In genomic region chr9:136867480-136867879, GRCh38 we compare ENCODE assay signal across 11 cellular contexts. TPM values are rescaled to one million over a fixed set of nuclear protein-coding genes. Genes with fewer than 3 reads are reported as not detected.
DNase-seq lines count a peak whose midpoint lies in the region; ATAC-seq and TF ChIP-seq lines count a peak whose summit lies in the region.
"Had no signal": no experiment of that assay in that cellular context is flagged by ENCODE, and none has a peak within 500 bp of the region (broad histone marks: within the 10 kb centered on the region; RNA-seq: fewer than 3 reads in every experiment).

No MANE protein-coding gene starts in this region.

- H3K9ac ChIP-seq in HCT116 (ENCODE audit: low read length), result no peak overlapping the region

- TF ChIP-seq POLR2A in HCT116 (IDR thresholded peaks at IDR 0.05; ENCODE audit: borderline replicate concordance, extremely low read depth, insufficient read depth, insufficient read length), result no peak

- H4K20me1 ChIP-seq in HCT116 (ENCODE audit: insufficient read depth), result no peaks in the 10 kb centered on the region

- no peaks in the 10 kb centered on the region for H3K9me3 ChIP-seq in CD4-positive, alpha-beta T cell (ENCODE audit: control insufficient read depth, low read length)
- H3K9me3 ChIP-seq in HCT116 (ENCODE audit: control insufficient read depth in 1 of 2, insufficient read depth in 1 of 2, low read depth in 1 of 2, low read length in 2 of 2), result no peaks in the 10 kb centered on the region; a peak in 2 of 4 replicates
- H3K9me3 ChIP-seq: thoracic aorta had no signal

- no peaks in the 10 kb centered on the region for H3K27me3 ChIP-seq in CD4-positive, alpha-beta T cell (ENCODE audit: control insufficient read depth, insufficient read depth, low read length)
- H3K27me3 ChIP-seq in HCT116 (ENCODE audit: insufficient read depth, low read length), result no peaks in the 10 kb centered on the region

- no peak for ATAC-seq in CD4-positive, alpha-beta T cell (ENCODE audit: poor library complexity)
- ATAC-seq in HCT116 (no peak), HG02642 (IDR thresholded peaks at IDR 0.05; ENCODE audit: poor library complexity, unreplicated experiment) (no peak)
- ATAC-seq in activated naive CD8-positive, alpha-beta T cell treated with anti-CD3 and anti-CD28 coated beads, Interleukin-2, amount 10 ng/mL, durations not matched to agents 7 days and 5 days (ENCODE audit: low read depth), result no peak
- no peak for ATAC-seq in natural killer cell treated with Interleukin-12 subunit alpha and Interleukin-12 subunit beta and Interleukin-15 and Interleukin-18, amount 100 ng/mL, for 72 hours

- H3K27me3 Mint-ChIP-seq in CD4-positive, alpha-beta T cell, result no peaks in the 10 kb centered on the region
- H3K27me3 Mint-ChIP-seq in activated naive CD8-positive, alpha-beta T cell treated with anti-CD3 and anti-CD28 coated beads, Interleukin-2, amount 10 ng/mL, durations not matched to agents 7 days and 5 days, result no peaks in the 10 kb centered on the region
- H3K27me3 Mint-ChIP-seq in natural killer cell treated with Interleukin-12 subunit alpha and Interleukin-12 subunit beta and Interleukin-15 and Interleukin-18, amount 100 ng/mL, for 72 hours, result no peaks in the 10 kb centered on the region

- peaks cover 14 to 19% of the 10 kb centered on the region in 2 experiments; a peak in 3 of 4 replicates for H3K36me3 ChIP-seq in HCT116 (ENCODE audit: control insufficient read depth in 1 of 2, insufficient read depth in 2 of 2, low read length in 2 of 2)

- peaks cover 31% of the 10 kb centered on the region for H3K79me2 ChIP-seq in HCT116 (ENCODE audit: insufficient read depth, low read length)

- no peak for DNase-seq in CD4-positive, alpha-beta T cell
- DNase-seq in HCT116 (ENCODE audit: low read depth, low spot score) (no peak), cerebellum (ENCODE audit: low spot score) (no peak), NCI-H2107 (lab: John Stamatoyannopoulos, UW) (no peak)
- DNase-seq in activated naive CD8-positive, alpha-beta T cell treated with anti-CD3 and anti-CD28 coated beads, Interleukin-2, amount 10 ng/mL, durations not matched to agents 7 days and 5 days, result no peak
- DNase-seq in natural killer cell treated with Interleukin-12 subunit alpha and Interleukin-12 subunit beta and Interleukin-15 and Interleukin-18, amount 100 ng/mL, for 72 hours (ENCODE audit: low spot score), result no peak
- DNase-seq: Caco-2, NCI-H1436, NCI-H748 treated with DMSO at 0.1 percent for 48 hours had no signal

- H3K27ac Mint-ChIP-seq in CD4-positive, alpha-beta T cell, result peak overlapping the region; percentile 55
- H3K27ac Mint-ChIP-seq in activated naive CD8-positive, alpha-beta T cell treated with anti-CD3 and anti-CD28 coated beads, Interleukin-2, amount 10 ng/mL, durations not matched to agents 7 days and 5 days, result peak overlapping the region; percentile 16
- H3K27ac Mint-ChIP-seq in natural killer cell treated with Interleukin-12 subunit alpha and Interleukin-12 subunit beta and Interleukin-15 and Interleukin-18, amount 100 ng/mL, for 72 hours, result no peak overlapping the region

- peaks cover 4 to 13% of the 10 kb centered on the region in 2 experiments; a peak in 3 of 4 replicates for H3K4me1 ChIP-seq in HCT116 (ENCODE audit: control insufficient read depth in 1 of 2, insufficient read depth in 2 of 2, low read length in 2 of 2)

- POLR2A ChIA-PET in CD4-positive, alpha-beta T cell (lab: Charles Lee), result interaction anchor here (0.7 kb wide), 1 partner anchor 69 kb away, joined by 3 read pairs; no protein-coding TSS in a partner anchor
- POLR2A ChIA-PET in HCT116 (lab: Charles Lee), result no interaction called here
- POLR2A ChIA-PET in activated naive CD8-positive, alpha-beta T cell treated with anti-CD3 and anti-CD28 coated beads, Interleukin-2, amount 10 ng/mL, durations not matched to agents 7 days and 5 days (lab: Charles Lee), result interaction anchor here (0.6 kb wide), 1 partner anchor 12 kb away, joined by 4 read pairs; no protein-coding TSS in a partner anchor

- no peak overlapping the region for H2AFZ ChIP-seq in HCT116 (ENCODE audit: low read depth, low read length, poor library complexity, severe bottlenecking)

- CTCF ChIA-PET in CD4-positive, alpha-beta T cell (lab: Charles Lee), result no interaction called here
- CTCF ChIA-PET in HCT116 (lab: Charles Lee), result no interaction called here

- no peaks in the 10 kb centered on the region for H3K9me2 ChIP-seq in HCT116 (ENCODE audit: insufficient read depth)

- TF ChIP-seq CTCF in CD4-positive, alpha-beta T cell (IDR thresholded peaks at IDR 0.05), result no peak
- no peak for TF ChIP-seq CTCF in HCT116 (IDR thresholded peaks at IDR 0.05 in 2 of 3, conservative IDR thresholded peaks at IDR 0.05 in 1 of 3; ENCODE audit: borderline replicate concordance in 1 of 3, insufficient read depth in 1 of 3, low read depth in 2 of 3, low read length in 2 of 3)

- peak overlapping the region; percentile 79 for H3K4me2 ChIP-seq in HCT116 (ENCODE audit: low read length)

- TF ChIP-seq RAD21 in HCT116 (IDR thresholded peaks at IDR 0.05; ENCODE audit: low read depth), result no peak

- no TSS peak for BruUV-seq in HCT116 (replicated peaks; lab: Mats Ljungman, UMichigan)

- H3K4me1 Mint-ChIP-seq in CD4-positive, alpha-beta T cell (ENCODE audit: low read depth), result peaks cover 15% of the 10 kb centered on the region
- peaks cover 14% of the 10 kb centered on the region for H3K4me1 Mint-ChIP-seq in activated naive CD8-positive, alpha-beta T cell treated with anti-CD3 and anti-CD28 coated beads, Interleukin-2, amount 10 ng/mL, durations not matched to agents 7 days and 5 days
- H3K4me1 Mint-ChIP-seq in natural killer cell treated with Interleukin-12 subunit alpha and Interleukin-12 subunit beta and Interleukin-15 and Interleukin-18, amount 100 ng/mL, for 72 hours (ENCODE audit: low read depth in 2 of 2), result peaks cover 14 to 15% of the 10 kb centered on the region in 2 donors

- peak overlapping the region; percentile 70 for H3K4me3 Mint-ChIP-seq in CD4-positive, alpha-beta T cell
- H3K4me3 Mint-ChIP-seq in activated naive CD8-positive, alpha-beta T cell treated with anti-CD3 and anti-CD28 coated beads, Interleukin-2, amount 10 ng/mL, durations not matched to agents 7 days and 5 days, result peak overlapping the region; percentile 73
- H3K4me3 Mint-ChIP-seq in natural killer cell treated with Interleukin-12 subunit alpha and Interleukin-12 subunit beta and Interleukin-15 and Interleukin-18, amount 100 ng/mL, for 72 hours, result peak overlapping the region; percentile 36

- no peaks in the 10 kb centered on the region for H3K9me3 Mint-ChIP-seq in CD4-positive, alpha-beta T cell
- peaks cover under 1% of the 10 kb centered on the region for H3K9me3 Mint-ChIP-seq in activated naive CD8-positive, alpha-beta T cell treated with anti-CD3 and anti-CD28 coated beads, Interleukin-2, amount 10 ng/mL, durations not matched to agents 7 days and 5 days
- no peaks in the 10 kb centered on the region for H3K9me3 Mint-ChIP-seq in natural killer cell treated with Interleukin-12 subunit alpha and Interleukin-12 subunit beta and Interleukin-15 and Interleukin-18, amount 100 ng/mL, for 72 hours

- intact Hi-C loops in CD4-positive, alpha-beta T cell (cut with DNase I, micrococcal nuclease), result loop anchor here (2.0 to 5.0 kb wide), 2 partner anchors 19 to 75 kb away; partner anchors contain the start of genes FBXW5 (in 1 of the 2) and TRAF2 (in 1 of the 2)
- intact Hi-C loops in HCT116 (cut with micrococcal nuclease), result no loop called here

- peaks cover 19% of the 10 kb centered on the region for H3K36me3 Mint-ChIP-seq in CD4-positive, alpha-beta T cell (ENCODE audit: low read depth)
- H3K36me3 Mint-ChIP-seq in activated naive CD8-positive, alpha-beta T cell treated with anti-CD3 and anti-CD28 coated beads, Interleukin-2, amount 10 ng/mL, durations not matched to agents 7 days and 5 days, result peaks cover 6% of the 10 kb centered on the region
- H3K36me3 Mint-ChIP-seq in natural killer cell treated with Interleukin-12 subunit alpha and Interleukin-12 subunit beta and Interleukin-15 and Interleukin-18, amount 100 ng/mL, for 72 hours, result peaks cover 4% of the 10 kb centered on the region

- H3K27ac ChIP-seq in CD4-positive, alpha-beta T cell (ENCODE audit: low read depth, low read length), result no peak overlapping the region
- no peak overlapping the region for H3K27ac ChIP-seq in HCT116 (ENCODE audit: low read depth, low read length)
- H3K27ac ChIP-seq: thoracic aorta had no signal

- RAD21 ChIA-PET in HCT116 (lab: Charles Lee; ENCODE audit: low non-redundant PET in 1 of 2, low total read pairs in 2 of 2, uncharacterized antibody in 2 of 2, unreplicated experiment in 2 of 2), result no interaction called here

- peak overlapping the region in 1 of 2 experiments; percentile 49; a peak in 2 of 4 replicates for H3K4me3 ChIP-seq in HCT116 (replicated peaks in 1 of 2; ENCODE audit: low read depth in 1 of 2, low read length in 2 of 2)

RNA-seq across cellular contexts. Expression of gene EDF1, which starts 1.4 kb away (rescaled TPM):
- total RNA-seq in CD4-positive, alpha-beta T cell, result 100 to 1,000 TPM; 215 to 220 TPM
- total RNA-seq in HCT116 (2021; ENCODE audit: unreplicated experiment) (311 TPM), cerebellum (83.1 TPM)
- 465 and 468 TPM in 2 replicates for polyA plus RNA-seq in HCT116 (2012)
- total RNA-seq in activated naive CD8-positive, alpha-beta T cell treated with anti-CD3 and anti-CD28 coated beads, Interleukin-2, amount 10 ng/mL, durations not matched to agents 7 days and 5 days, result 100 to 1,000 TPM; 289 to 297 TPM
- total RNA-seq in natural killer cell treated with Interleukin-12 subunit alpha and Interleukin-12 subunit beta and Interleukin-15 and Interleukin-18, amount 100 ng/mL, for 72 hours, result 100 to 1,000 TPM; 299 to 453 TPM

RNA-seq across cellular contexts. Expression of gene MAMDC4, which starts 15.3 kb away (rescaled TPM):
- total RNA-seq in CD4-positive, alpha-beta T cell, result 1 to 10 TPM; 2.2 to 3.4 TPM
- total RNA-seq in HCT116 (2021; ENCODE audit: unreplicated experiment), result 17.3 TPM
- 8.0 and 9.5 TPM in 2 replicates for polyA plus RNA-seq in HCT116 (2012)
- 10 to 100 TPM; 16.6 to 18.0 TPM for total RNA-seq in activated naive CD8-positive, alpha-beta T cell treated with anti-CD3 and anti-CD28 coated beads, Interleukin-2, amount 10 ng/mL, durations not matched to agents 7 days and 5 days
- 10 to 100 TPM; 16.0 to 17.2 TPM for total RNA-seq in natural killer cell treated with Interleukin-12 subunit alpha and Interleukin-12 subunit beta and Interleukin-15 and Interleukin-18, amount 100 ng/mL, for 72 hours
- 6.0 TPM for total RNA-seq in cerebellum

RNA-seq across cellular contexts. Expression of gene PHPT1, which starts 18.3 kb away (rescaled TPM):
- 10 to 100 TPM; 13.6 to 17.8 TPM for total RNA-seq in CD4-positive, alpha-beta T cell
- 148 TPM for total RNA-seq in HCT116 (2021; ENCODE audit: unreplicated experiment)
- 165 and 168 TPM in 2 replicates for polyA plus RNA-seq in HCT116 (2012)
- 10 to 100 TPM; 80.5 to 89.0 TPM for total RNA-seq in activated naive CD8-positive, alpha-beta T cell treated with anti-CD3 and anti-CD28 coated beads, Interleukin-2, amount 10 ng/mL, durations not matched to agents 7 days and 5 days
- total RNA-seq in natural killer cell treated with Interleukin-12 subunit alpha and Interleukin-12 subunit beta and Interleukin-15 and Interleukin-18, amount 100 ng/mL, for 72 hours, result 100 to 1,000 TPM in 1 of 2 donors, 10 to 100 TPM in 1; 71.5 to 108 TPM
- 42.1 TPM for total RNA-seq in cerebellum

RNA-seq across cellular contexts. Expression of gene TRAF2, which starts 18.8 kb away (rescaled TPM):
- 10 to 100 TPM; 10.6 to 11.6 TPM for total RNA-seq in CD4-positive, alpha-beta T cell
- total RNA-seq in HCT116 (2021; ENCODE audit: unreplicated experiment) (28.4 TPM), cerebellum (13.2 TPM)
- 13.7 and 13.9 TPM in 2 replicates for polyA plus RNA-seq in HCT116 (2012)
- 10 to 100 TPM; 44.0 to 52.1 TPM for total RNA-seq in activated naive CD8-positive, alpha-beta T cell treated with anti-CD3 and anti-CD28 coated beads, Interleukin-2, amount 10 ng/mL, durations not matched to agents 7 days and 5 days
- 100 to 1,000 TPM in 1 of 2 donors, 10 to 100 TPM in 1; 55.7 to 107 TPM for total RNA-seq in natural killer cell treated with Interleukin-12 subunit alpha and Interleukin-12 subunit beta and Interleukin-15 and Interleukin-18, amount 100 ng/mL, for 72 hours

RNA-seq across cellular contexts. Expression of gene AJM1, which starts 25.2 kb away (rescaled TPM):
- 1 to 10 TPM; 1.1 to 1.2 TPM for total RNA-seq in CD4-positive, alpha-beta T cell
- total RNA-seq in HCT116 (2021; ENCODE audit: unreplicated experiment) (7.1 TPM), cerebellum (1.8 TPM)
- polyA plus RNA-seq in HCT116 (2012), result 3.8 and 4.0 TPM in 2 replicates
- 1 to 10 TPM; 6.6 to 6.7 TPM for total RNA-seq in activated naive CD8-positive, alpha-beta T cell treated with anti-CD3 and anti-CD28 coated beads, Interleukin-2, amount 10 ng/mL, durations not matched to agents 7 days and 5 days
- 10 to 100 TPM in 1 of 2 donors, 1 to 10 TPM in 1; 7.8 to 11.2 TPM for total RNA-seq in natural killer cell treated with Interleukin-12 subunit alpha and Interleukin-12 subunit beta and Interleukin-15 and Interleukin-18, amount 100 ng/mL, for 72 hours

Comparison
In these comparisons a context has a peak if more than half of its experiments do, and no peak if none do; other contexts are left out.
1. H3K27ac Mint-ChIP-seq: peak in CD4-positive, alpha-beta T cell (single experiment) and activated naive CD8-positive, alpha-beta T cell treated with anti-CD3 and anti-CD28 coated beads, Interleukin-2, amount 10 ng/mL, durations not matched to agents 7 days and 5 days (single experiment); none in natural killer cell treated with Interleukin-12 subunit alpha and Interleukin-12 subunit beta and Interleukin-15 and Interleukin-18, amount 100 ng/mL, for 72 hours (0 of 2).
2. Peak in every context shown above with its lines, with median percentiles within 50 percentile points of each other: H3K4me3 Mint-ChIP-seq.